Comparison of ENCODE assay signal across 9 cellular contexts in the genomic region with DNA sequence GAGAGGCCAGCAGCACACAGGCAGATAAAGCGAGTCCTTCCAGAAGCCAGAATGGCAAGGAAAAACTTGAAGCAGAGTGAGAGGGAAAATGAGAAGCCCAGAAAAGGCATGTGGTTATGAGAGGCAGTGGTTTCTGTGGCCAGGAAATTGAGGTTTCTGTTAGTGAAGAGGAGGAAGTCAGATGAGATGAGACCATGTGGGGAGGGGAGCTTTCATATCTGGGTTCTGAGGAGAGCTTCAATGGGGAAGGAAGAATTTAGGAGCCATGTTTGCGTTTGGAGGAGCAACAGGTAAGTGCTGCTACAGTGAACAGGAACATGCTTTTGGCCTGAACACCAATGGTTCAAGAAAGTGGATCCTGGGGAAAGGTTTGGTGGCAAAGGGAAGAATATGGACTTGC. TPM values are rescaled to one million over a fixed set of nuclear protein-coding genes. Genes with fewer than 3 reads are reported as not detected.
A peak's percentile ranks its signal among the peaks of the same experiment; 100 is the strongest.
DNase-seq lines count a peak whose midpoint lies in the region; ATAC-seq and TF ChIP-seq lines count a peak whose summit lies in the region.
"Had no signal": no experiment of that assay in that cellular context is flagged by ENCODE, and none has a peak within 500 bp of the region (broad histone marks: within the 10 kb centered on the region; RNA-seq: fewer than 3 reads in every experiment).

No MANE protein-coding gene starts in this region.

- no peak overlapping the region for H3K27ac ChIP-seq in esophagus muscularis mucosa (replicated peaks in 1 of 4)
- H3K27ac ChIP-seq: GM23248 had no signal

- H3K4me1 ChIP-seq in esophagus muscularis mucosa = no peaks in the 10 kb centered on the region

- TF ChIP-seq CTCF in GM12865 (IDR thresholded peaks at IDR 0.05; ENCODE audit: insufficient read depth, low read depth, low read length, missing control alignments) (no peak), esophagus muscularis mucosa (IDR thresholded peaks at IDR 0.05) (no peak)

- TF ChIP-seq POLR2A in esophagus muscularis mucosa (IDR thresholded peaks at IDR 0.05; ENCODE audit: low read depth) = no peak

- ATAC-seq in left lobe of liver (peak; percentile 36), GM19023 (IDR thresholded peaks at IDR 0.05; ENCODE audit: unreplicated experiment) (no peak), HG03045 (IDR thresholded peaks at IDR 0.05; ENCODE audit: unreplicated experiment) (no peak)

- H3K27me3 ChIP-seq in esophagus muscularis mucosa = no peaks in the 10 kb centered on the region

- no peaks in the 10 kb centered on the region for H3K36me3 ChIP-seq in esophagus muscularis mucosa

- no peak for TF ChIP-seq EP300 in esophagus muscularis mucosa (IDR thresholded peaks at IDR 0.05)

- 66% methylated on average over 2 of the region's 2 CpGs for WGBS in esophagus muscularis mucosa

- no peak overlapping the region for H3K4me3 ChIP-seq in GM12865 (ENCODE audit: low read depth, low read length)
- no peak overlapping the region for H3K4me3 ChIP-seq in esophagus muscularis mucosa
- H3K4me3 ChIP-seq: GM23248 had no signal

- intact Hi-C loops in esophagus muscularis mucosa (cut with DNase I) = no loop called here

- DNase-seq in GM12865 (ENCODE audit: low read depth) (peak; percentile 47), H4 (ENCODE audit: low spot score) (peak; percentile 4), RPMI7951 (ENCODE audit: low read depth) (peak; percentile 23), left lobe of liver (ENCODE audit: low spot score) (no peak), NCI-H345 treated with DMSO at 0.1 percent for 48 hours (lab: John Stamatoyannopoulos, UW; ENCODE audit: unreplicated experiment) (no peak), esophagus muscularis mucosa (ENCODE audit: extremely low spot score) (no peak)
- DNase-seq: GM23248 had no signal

- H3K9me3 ChIP-seq in esophagus muscularis mucosa = no peaks in the 10 kb centered on the region

RNA-seq across cellular contexts. Expression of gene CD1A, which starts 6.1 kb away (rescaled TPM):
- total RNA-seq in H4 (2014; rRNA removed; shearing (Covaris generic)) = not detected in 2 replicates
- total RNA-seq in RPMI7951 (2014; rRNA removed; shearing (Covaris generic)) = not detected in 2 replicates
- total RNA-seq in left lobe of liver = not detected
- not detected for total RNA-seq in esophagus muscularis mucosa
- total RNA-seq: GM23248 had no signal

RNA-seq across cellular contexts. Expression of gene CD1C, which starts 41.6 kb away (rescaled TPM):
- total RNA-seq in H4 (2014; rRNA removed; shearing (Covaris generic)) = not detected in 2 replicates
- not detected in 2 replicates for total RNA-seq in RPMI7951 (2014; rRNA removed; shearing (Covaris generic))
- not detected for total RNA-seq in left lobe of liver
- total RNA-seq in esophagus muscularis mucosa = 1 to 10 TPM in 1 of 4 donors, under 1 TPM in 1, not detected in 2; 0.69 to 1.2 TPM
- total RNA-seq: GM23248 had no signal

Comparison
In these comparisons a context has a peak if more than half of its experiments do, and no peak if none do; other contexts are left out.
1. DNase-seq: peak in GM12865 (single experiment), H4 (single experiment) and RPMI7951 (single experiment); none in left lobe of liver (single experiment), NCI-H345 treated with DMSO at 0.1 percent for 48 hours (single experiment) and esophagus muscularis mucosa (single experiment).